11 cellular contexts compared by ENCODE assay signal in the genomic region with DNA sequence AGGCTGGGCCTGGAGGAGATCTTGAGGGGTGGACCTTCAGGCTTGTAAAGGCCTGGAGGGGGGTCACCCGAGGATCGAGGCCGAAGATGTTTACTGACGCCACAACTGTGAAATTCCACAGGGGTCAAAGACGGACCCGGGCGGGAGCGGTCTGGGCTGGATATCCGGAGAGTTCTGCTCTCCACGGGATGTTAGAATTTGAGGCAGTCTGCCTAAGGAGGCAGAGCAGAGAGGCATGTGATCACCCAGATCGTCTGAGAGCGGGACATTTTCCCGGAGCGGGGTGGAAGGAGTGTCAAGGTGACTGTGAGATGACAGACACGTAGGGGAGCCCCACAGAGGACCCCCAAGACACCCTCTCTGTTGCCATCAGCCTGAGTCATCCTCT. TPM values are rescaled to one million over a fixed set of nuclear protein-coding genes. Genes with fewer than 3 reads are reported as not detected.
DNase-seq lines count a peak whose midpoint lies in the region; ATAC-seq and TF ChIP-seq lines count a peak whose summit lies in the region.
"Had no signal": no experiment of that assay in that cellular context is flagged by ENCODE, and none has a peak within 500 bp of the region (broad histone marks: within the 10 kb centered on the region; RNA-seq: fewer than 3 reads in every experiment).

No MANE protein-coding gene starts in this region.

- CTCF ChIA-PET in T-cell (lab: Charles Lee), result no interaction called here

- no peaks in the 10 kb centered on the region for H3K9me3 Mint-ChIP-seq in T-cell

- POLR2A ChIA-PET in T-cell (lab: Charles Lee), result no interaction called here

- no peaks in the 10 kb centered on the region for H3K9me2 ChIP-seq in hepatocyte (replicated peaks; ENCODE audit: insufficient read depth)

- H3K27ac Mint-ChIP-seq in T-cell, result no peak overlapping the region
- H3K27ac Mint-ChIP-seq: activated CD8-positive, alpha-beta T cell treated with anti-CD3 and anti-CD28 coated beads, Interleukin-2, amount 10 ng/mL, durations not matched to agents 7 days and 5 days had no signal

- in situ Hi-C loops in GM13976 (cut with MboI; ENCODE audit: low sequenced_read_pairs, unreplicated experiment), result no loop called here

- peaks cover 14 to 47% (median 20%) of the 10 kb centered on the region in 3 donors for H3K4me1 Mint-ChIP-seq in T-cell

- peaks cover 14% of the 10 kb centered on the region for H3K79me2 ChIP-seq in hepatocyte

- H3K4me3 Mint-ChIP-seq in T-cell, result peak overlapping the region in 1 of 3 donors; percentile 61
- H3K4me3 Mint-ChIP-seq: activated CD8-positive, alpha-beta T cell treated with anti-CD3 and anti-CD28 coated beads, Interleukin-2, amount 10 ng/mL, durations not matched to agents 7 days and 5 days had no signal

- H3K4me3 ChIP-seq in BLaER1 (peak overlapping the region; percentile 51), cardiac fibroblast (replicated peaks in 1 of 2; ENCODE audit: low read depth in 2 of 2, low read length in 2 of 2) (no peak overlapping the region), hepatocyte (no peak overlapping the region), psoas muscle (peak overlapping the region; percentile 43)

- H3K9ac ChIP-seq in BLaER1, result peak overlapping the region; percentile 57

- peaks cover 84% of the 10 kb centered on the region for H4K20me1 ChIP-seq in BLaER1
- H4K20me1 ChIP-seq in hepatocyte (ENCODE audit: insufficient read depth, poor library complexity, severe bottlenecking), result peaks cover 3% of the 10 kb centered on the region

- DNase-seq in cardiac fibroblast (ENCODE audit: low read depth in 2 of 2) (peak; percentile 51 to 82), hepatocyte (ENCODE audit: low spot score) (no peak), psoas muscle (peak; percentile 53 to 85), Ammon's horn (ENCODE audit: low spot score) (no peak), GM13976 (ENCODE audit: low spot score) (no peak), T-cell (no peak), SKM-1 (lab: John Stamatoyannopoulos, UW; ENCODE audit: unreplicated experiment) (no peak)
- DNase-seq: activated CD8-positive, alpha-beta T cell treated with anti-CD3 and anti-CD28 coated beads, Interleukin-2, amount 10 ng/mL, durations not matched to agents 7 days and 5 days; Karpas-422 had no signal

- ATAC-seq in psoas muscle, result peak; percentile 24 to 67 (median 46)
- ATAC-seq in T-cell (replicated peaks in 1 of 4), result no peak
- ATAC-seq: activated CD8-positive, alpha-beta T cell treated with anti-CD3 and anti-CD28 coated beads, Interleukin-2, amount 10 ng/mL, durations not matched to agents 7 days and 5 days had no signal

- H3K4me1 ChIP-seq in BLaER1 (peaks cover 76% of the 10 kb centered on the region), hepatocyte (ENCODE audit: insufficient read depth) (peaks cover 22% of the 10 kb centered on the region), psoas muscle (peaks cover 42% of the 10 kb centered on the region)

- peak overlapping the region; percentile 76 for H3K27ac ChIP-seq in BLaER1
- peak overlapping the region; percentile 62 for H3K27ac ChIP-seq in hepatocyte
- peak overlapping the region; percentile 81 for H3K27ac ChIP-seq in psoas muscle

- WGBS in hepatocyte (ENCODE audit: low lambda C conversion rate, missing lambda C conversion rate), result 54% methylated on average over 15 of the region's 15 CpGs
- 6 to 19% (median 8%) methylated on average over 15 of the region's 15 CpGs for WGBS in psoas muscle, 3 donors

- H2AFZ ChIP-seq in hepatocyte, result no peak overlapping the region

- TF ChIP-seq CTCF in cardiac fibroblast (IDR thresholded peaks at IDR 0.05; ENCODE audit: low read depth, low read length) (no peak), hepatocyte (IDR thresholded peaks at IDR 0.05; ENCODE audit: poor library complexity) (no peak), psoas muscle (IDR thresholded peaks at IDR 0.05) (no peak), GM13976 (IDR thresholded peaks at IDR 0.05; ENCODE audit: borderline replicate concordance, control extremely low read depth, extremely low read depth, insufficient read depth, missing control alignments) (no peak)

- intact Hi-C loops in psoas muscle (cut with DNase I), result loop anchor here in 1 of 2 donors (10.0 kb wide), 1 partner anchor 185 kb away; no protein-coding TSS in a partner anchor

- H3K27me3 ChIP-seq in BLaER1 (no peaks in the 10 kb centered on the region), hepatocyte (no peaks in the 10 kb centered on the region), psoas muscle (ENCODE audit: insufficient read depth in 3 of 3, low read length in 2 of 3) (no peaks in the 10 kb centered on the region)

- peak overlapping the region; percentile 98 for H3K4me2 ChIP-seq in BLaER1
- H3K4me2 ChIP-seq in hepatocyte, result peak overlapping the region; percentile 53

- H3K9me3 ChIP-seq in BLaER1 (no peaks in the 10 kb centered on the region), hepatocyte (ENCODE audit: low read depth) (no peaks in the 10 kb centered on the region), psoas muscle (no peaks in the 10 kb centered on the region)

- H3K36me3 Mint-ChIP-seq in T-cell, result peaks cover 5% of the 10 kb centered on the region

- H3K27me3 Mint-ChIP-seq in T-cell, result no peaks in the 10 kb centered on the region

- H3K36me3 ChIP-seq in BLaER1, result no peaks in the 10 kb centered on the region; the same call in 1 of the 2 replicates
- no peaks in the 10 kb centered on the region for H3K36me3 ChIP-seq in hepatocyte (replicated peaks; ENCODE audit: insufficient read depth, low read depth)
- no peaks in the 10 kb centered on the region for H3K36me3 ChIP-seq in psoas muscle (ENCODE audit: insufficient read depth in 1 of 2, low read depth in 1 of 2)

RNA-seq across cellular contexts. Expression of a gene that starts 13.2 kb away (rescaled TPM):
- 4.1 and 5.0 TPM in 2 replicates for total RNA-seq in hepatocyte
- 3.9 and 7.6 TPM in 2 replicates for polyA plus RNA-seq in hepatocyte
- 1 to 10 TPM; 5.2 to 9.9 (median 7.0) TPM for total RNA-seq in psoas muscle
- polyA plus RNA-seq in psoas muscle, result 1 to 10 TPM; 3.1 to 4.1 (median 3.5) TPM
- 10 to 100 TPM in 4 of 5 donors, 1 to 10 TPM in 1; 8.8 to 16.4 (median 14.1) TPM for total RNA-seq in T-cell

RNA-seq across cellular contexts. Expression of a gene that starts 33.4 kb away (rescaled TPM):
- total RNA-seq in hepatocyte, result 2.0 and 2.5 TPM in 2 replicates
- 4.5 and 4.8 TPM in 2 replicates for polyA plus RNA-seq in hepatocyte
- 10 to 100 TPM in 2 of 4 donors, 1 to 10 TPM in 2; 8.1 to 12.5 (median 9.6) TPM for total RNA-seq in psoas muscle
- polyA plus RNA-seq in psoas muscle, result 1 to 10 TPM; 4.5 to 6.6 (median 6.3) TPM
- total RNA-seq in T-cell, result 10 to 100 TPM; 19.6 to 26.9 (median 25.0) TPM

RNA-seq across cellular contexts. Expression of a gene that starts 37.4 kb away (rescaled TPM):
- total RNA-seq in hepatocyte, result 0.40 and 1.5 TPM in 2 replicates
- polyA plus RNA-seq in hepatocyte, result 4.9 and 9.1 TPM in 2 replicates
- 1 to 10 TPM in 3 of 4 donors, under 1 TPM in 1; 0.79 to 3.2 (median 2.6) TPM for total RNA-seq in psoas muscle
- 1 to 10 TPM in 2 of 3 donors, under 1 TPM in 1; 0.85 to 4.8 (median 1.5) TPM for polyA plus RNA-seq in psoas muscle
- total RNA-seq in T-cell, result under 1 TPM in 2 of 5 donors, not detected in 3; 0.38 to 0.40 TPM
- total RNA-seq: activated CD8-positive, alpha-beta T cell treated with anti-CD3 and anti-CD28 coated beads, Interleukin-2, amount 10 ng/mL, durations not matched to agents 7 days and 5 days; RPMI7951 had no signal

RNA-seq across cellular contexts. Expression of a gene that starts 43.4 kb away (rescaled TPM):
- total RNA-seq in hepatocyte, result 8.6 and 13.9 TPM in 2 replicates
- polyA plus RNA-seq in hepatocyte, result 28.4 and 42.2 TPM in 2 replicates
- 10 to 100 TPM in 3 of 4 donors, 1 to 10 TPM in 1; 8.3 to 20.2 (median 14.2) TPM for total RNA-seq in psoas muscle
- polyA plus RNA-seq in psoas muscle, result 10 to 100 TPM; 15.6 to 28.4 (median 19.3) TPM
- total RNA-seq in T-cell, result under 1 TPM in 2 of 5 donors, not detected in 3; 0.56 to 0.73 TPM
- total RNA-seq: activated CD8-positive, alpha-beta T cell treated with anti-CD3 and anti-CD28 coated beads, Interleukin-2, amount 10 ng/mL, durations not matched to agents 7 days and 5 days had no signal

Comparison
In these comparisons a context has a peak if more than half of its experiments do, and no peak if none do; other contexts are left out.
1. H3K4me3 ChIP-seq: peak in BLaER1 (single experiment) and psoas muscle (single experiment); none in cardiac fibroblast (0 of 2) and hepatocyte (single experiment).
2. DNase-seq: peak in cardiac fibroblast (2 of 2) and psoas muscle (2 of 2); none in hepatocyte (single experiment), Ammon's horn (single experiment), GM13976 (single experiment), T-cell (0 of 34) and SKM-1 (single experiment).
3. ATAC-seq: peak in psoas muscle (4 of 4); none in T-cell (0 of 4).
4. Peak in every context shown above with its lines, with median percentiles within 50 percentile points of each other: H3K27ac ChIP-seq.